ENCODE assay signal across 36 cellular contexts in the genomic region with DNA sequence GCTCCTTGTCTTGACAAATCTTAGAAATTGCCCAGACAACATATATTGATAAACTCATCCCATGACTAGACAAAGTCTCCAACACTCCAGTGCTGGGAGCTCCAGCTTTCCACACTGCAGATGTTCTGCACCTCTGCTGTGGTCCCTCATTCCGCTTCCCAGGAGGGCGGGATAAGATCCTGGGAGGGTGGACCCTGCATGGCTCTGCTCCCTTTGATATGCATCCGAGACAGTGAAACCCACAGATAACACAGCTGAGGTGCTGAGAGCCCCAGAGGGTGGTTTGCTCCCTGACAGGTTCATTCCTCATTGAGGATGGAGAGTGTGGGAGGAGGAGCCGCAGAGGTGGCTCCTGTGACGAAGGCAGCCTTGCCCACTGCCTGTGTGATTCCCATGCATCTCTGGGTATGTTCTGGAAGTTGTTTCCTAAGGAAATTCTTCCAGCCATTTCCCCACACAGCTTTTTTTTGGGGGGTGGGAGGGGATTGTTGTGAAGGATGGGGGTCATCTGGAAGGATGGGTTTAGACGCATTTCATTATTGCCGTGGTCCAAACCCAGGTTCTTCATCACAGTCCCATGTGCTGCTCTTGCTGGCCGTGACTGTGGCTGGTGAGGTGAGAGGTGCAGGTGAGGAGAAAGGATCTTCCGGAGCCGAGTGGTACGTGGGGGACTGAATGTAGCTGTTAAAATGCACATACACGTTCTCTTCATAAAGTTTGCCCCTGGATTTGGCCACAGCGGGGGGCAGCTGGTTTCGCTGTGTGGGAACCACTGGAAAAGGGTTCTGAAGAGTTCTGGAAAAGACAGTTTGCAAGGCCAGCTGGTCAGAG. TPM values are rescaled to one million over a fixed set of nuclear protein-coding genes. Genes with fewer than 3 reads are reported as not detected.
"Had no signal": no experiment of that assay in that cellular context is flagged by ENCODE, and none has a peak within 500 bp of the region (broad histone marks: within the 10 kb centered on the region; RNA-seq: fewer than 3 reads in every experiment).

No MANE protein-coding gene starts in this region.

- H3K9me3 ChIP-seq: ascending aorta had no signal

- H3K27ac ChIP-seq: ascending aorta, cardiac muscle cell, VCaP had no signal

- H3K4me3 Mint-ChIP-seq: activated B cell treated with CpG ODN at 0.5 μM for 24 hours; activated CD4-positive, alpha-beta memory T cell treated with anti-CD3 and anti-CD28 coated beads for 36 hours; activated CD4-positive, alpha-beta T cell treated with anti-CD3 and anti-CD28 coated beads, Interleukin-2, amount 10 ng/mL, durations not matched to agents 24 days and 14 days; activated CD8-positive, alpha-beta T cell treated with anti-CD3 and anti-CD28 coated beads for 36 hours; activated naive CD4-positive, alpha-beta T cell treated with anti-CD3 and anti-CD28 coated beads, Interleukin-2, amount 10 ng/mL, durations not matched to agents 7 days and 5 days; activated naive CD4-positive, alpha-beta T cell treated with anti-CD3 and anti-CD28 coated beads, Interleukin-2, amount 50 U/mL, for 24 hours; activated naive CD8-positive, alpha-beta T cell; activated naive CD8-positive, alpha-beta T cell treated with anti-CD3 and anti-CD28 coated beads, Interleukin-2, amount 10 ng/mL, durations not matched to agents 7 days and 5 days; activated naive CD8-positive, alpha-beta T cell treated with anti-CD3 and anti-CD28 coated beads, Interleukin-2, amount 50 U/mL, for 24 hours; activated T-cell treated with anti-CD3 and anti-CD28 coated beads, Interleukin-2, amount 50 U/mL, for 4 hours; activated T-cell treated with anti-CD3 and anti-CD28 coated beads, Interleukin-2, amount 50 U/mL, for 72 hours; activated T-helper 1 cell treated with anti-CD3 and anti-CD28 coated beads, Interleukin-12 subunit alpha, Interleukin-12 subunit beta, Interleukin-2, Interleukin-4 antibody, amounts not matched to agents 30 ng/mL and 10 ng/mL and 1 ng/mL, durations not matched to agents 14 hours and 24 hours and 36 hours; activated T-helper 17 cell treated with anti-CD3 and anti-CD28 coated beads, Interleukin-2, amount 50 U/mL, for 72 hours; brain; central memory CD8-positive, alpha-beta T cell; T-helper 1 cell treated with Interleukin-12 subunit alpha and Interleukin-12 subunit beta and Interleukin-4 antibody, amounts not matched to agents 30 μg/mL and 1 μg/mL, for 36 hours; T-helper 2 cell treated with Interferon-gamma antibody and Interleukin-4, amounts not matched to agents 5 μg/mL and 100 μg/mL, for 36 hours had no signal

- H3K36me3 Mint-ChIP-seq: activated CD4-positive, alpha-beta memory T cell treated with anti-CD3 and anti-CD28 coated beads for 36 hours; activated naive CD4-positive, alpha-beta T cell treated with anti-CD3 and anti-CD28 coated beads, Interleukin-2, amount 10 ng/mL, durations not matched to agents 7 days and 5 days; activated naive CD4-positive, alpha-beta T cell treated with anti-CD3 and anti-CD28 coated beads, Interleukin-2, amount 50 U/mL, for 24 hours; activated naive CD8-positive, alpha-beta T cell treated with anti-CD3 and anti-CD28 coated beads, Interleukin-2, amount 10 ng/mL, durations not matched to agents 7 days and 5 days had no signal

- H3K9me3 Mint-ChIP-seq: activated B cell treated with CpG ODN at 0.5 μM for 24 hours; activated CD4-positive, alpha-beta memory T cell treated with anti-CD3 and anti-CD28 coated beads for 36 hours; activated CD4-positive, alpha-beta T cell treated with anti-CD3 and anti-CD28 coated beads, Interleukin-2, amount 10 ng/mL, durations not matched to agents 24 days and 14 days; activated CD8-positive, alpha-beta T cell treated with anti-CD3 and anti-CD28 coated beads for 36 hours; activated naive CD4-positive, alpha-beta T cell treated with anti-CD3 and anti-CD28 coated beads, Interleukin-2, amount 10 ng/mL, durations not matched to agents 7 days and 5 days; activated naive CD4-positive, alpha-beta T cell treated with anti-CD3 and anti-CD28 coated beads, Interleukin-2, amount 50 U/mL, for 24 hours; activated naive CD8-positive, alpha-beta T cell treated with anti-CD3 and anti-CD28 coated beads, Interleukin-2, amount 10 ng/mL, durations not matched to agents 7 days and 5 days; activated naive CD8-positive, alpha-beta T cell treated with anti-CD3 and anti-CD28 coated beads, Interleukin-2, amount 50 U/mL, for 24 hours; activated T-cell treated with anti-CD3 and anti-CD28 coated beads, Interleukin-2, amount 50 U/mL, for 4 hours; activated T-cell treated with anti-CD3 and anti-CD28 coated beads, Interleukin-2, amount 50 U/mL, for 72 hours; activated T-helper 1 cell treated with anti-CD3 and anti-CD28 coated beads, Interleukin-12 subunit alpha, Interleukin-12 subunit beta, Interleukin-2, Interleukin-4 antibody, amounts not matched to agents 30 ng/mL and 10 ng/mL and 1 ng/mL, durations not matched to agents 14 hours and 24 hours and 36 hours; activated T-helper 17 cell treated with anti-CD3 and anti-CD28 coated beads, Interleukin-2, amount 50 U/mL, for 72 hours; central memory CD8-positive, alpha-beta T cell; T-helper 1 cell treated with Interleukin-12 subunit alpha and Interleukin-12 subunit beta and Interleukin-4 antibody, amounts not matched to agents 30 μg/mL and 1 μg/mL, for 36 hours; T-helper 2 cell treated with Interferon-gamma antibody and Interleukin-4, amounts not matched to agents 5 μg/mL and 100 μg/mL, for 36 hours had no signal

- H3K27me3 ChIP-seq: ascending aorta, cardiac muscle cell had no signal

- H3K4me3 ChIP-seq: ascending aorta, cardiac muscle cell had no signal

- H3K4me1 ChIP-seq: ascending aorta had no signal

- H3K4me1 Mint-ChIP-seq: activated T-helper 17 cell treated with anti-CD3 and anti-CD28 coated beads, Interleukin-2, amount 50 U/mL, for 72 hours had no signal

- DNase-seq: activated B cell treated with CpG ODN at 0.5 μM for 24 hours; activated CD4-positive, alpha-beta memory T cell treated with anti-CD3 and anti-CD28 coated beads for 36 hours; activated CD4-positive, alpha-beta T cell treated with anti-CD3 and anti-CD28 coated beads for 4 hours; activated CD4-positive, alpha-beta T cell treated with anti-CD3 and anti-CD28 coated beads, Interleukin-2, amount 10 ng/mL, durations not matched to agents 24 days and 14 days; activated CD4-positive, alpha-beta T cell treated with anti-CD3 and anti-CD28 coated beads, Interleukin-2, amount 50 U/mL, for 1 hour; activated CD4-positive, alpha-beta T cell treated with anti-CD3 and anti-CD28 coated beads, Interleukin-2, amount 50 U/mL, for 4 hours; activated CD4-positive, CD25-positive, alpha-beta regulatory T cell treated with anti-CD3 and anti-CD28 coated beads, Interleukin-2, amount 50 U/mL, for 72 hours; activated CD8-positive, alpha-beta memory T cell treated with anti-CD3 and anti-CD28 coated beads, Interleukin-2, amount 50 U/mL, for 4 hours; activated CD8-positive, alpha-beta T cell treated with anti-CD3 and anti-CD28 coated beads for 36 hours; activated effector memory CD4-positive, alpha-beta T cell treated with Interleukin-2 at 50 U/mL for 16 hours; activated gamma-delta T cell; activated naive CD4-positive, alpha-beta T cell treated with anti-CD3 and anti-CD28 coated beads, Interleukin-2, amount 10 ng/mL, durations not matched to agents 7 days and 5 days; activated naive CD4-positive, alpha-beta T cell treated with Interleukin-2 at 50 U/mL for 16 hours; activated naive CD8-positive, alpha-beta T cell treated with anti-CD3 and anti-CD28 coated beads, Interleukin-2, amount 10 ng/mL, durations not matched to agents 7 days and 5 days; activated naive CD8-positive, alpha-beta T cell treated with anti-CD3 and anti-CD28 coated beads, Interleukin-2, amount 50 U/mL, for 24 hours; activated T-cell treated with anti-CD3 and anti-CD28 coated beads for 4 hours; activated T-cell treated with anti-CD3 and anti-CD28 coated beads, Interleukin-2, amount 50 U/mL, for 1 hour; activated T-cell treated with anti-CD3 and anti-CD28 coated beads, Interleukin-2, amount 50 U/mL, for 4 hours; activated T-cell treated with anti-CD3 and anti-CD28 coated beads, Interleukin-2, amount 50 U/mL, for 72 hours; amygdala; anterior cingulate cortex; T-helper 1 cell; T-helper 2 cell; T-helper 9 cell had no signal

- H3K27ac Mint-ChIP-seq: activated B cell treated with CpG ODN at 0.5 μM for 24 hours; activated CD4-positive, alpha-beta memory T cell treated with anti-CD3 and anti-CD28 coated beads for 36 hours; activated CD4-positive, alpha-beta T cell treated with anti-CD3 and anti-CD28 coated beads, Interleukin-2, amount 10 ng/mL, durations not matched to agents 24 days and 14 days; activated CD8-positive, alpha-beta T cell treated with anti-CD3 and anti-CD28 coated beads for 36 hours; activated naive CD4-positive, alpha-beta T cell treated with anti-CD3 and anti-CD28 coated beads, Interleukin-2, amount 10 ng/mL, durations not matched to agents 7 days and 5 days; activated naive CD4-positive, alpha-beta T cell treated with anti-CD3 and anti-CD28 coated beads, Interleukin-2, amount 50 U/mL, for 24 hours; activated naive CD8-positive, alpha-beta T cell; activated naive CD8-positive, alpha-beta T cell treated with anti-CD3 and anti-CD28 coated beads, Interleukin-2, amount 10 ng/mL, durations not matched to agents 7 days and 5 days; activated naive CD8-positive, alpha-beta T cell treated with anti-CD3 and anti-CD28 coated beads, Interleukin-2, amount 50 U/mL, for 24 hours; activated T-cell treated with anti-CD3 and anti-CD28 coated beads, Interleukin-2, amount 50 U/mL, for 72 hours; activated T-helper 1 cell treated with anti-CD3 and anti-CD28 coated beads, Interleukin-12 subunit alpha, Interleukin-12 subunit beta, Interleukin-2, Interleukin-4 antibody, amounts not matched to agents 30 ng/mL and 10 ng/mL and 1 ng/mL, durations not matched to agents 14 hours and 24 hours and 36 hours; activated T-helper 17 cell treated with anti-CD3 and anti-CD28 coated beads, Interleukin-2, amount 50 U/mL, for 72 hours; T-helper 1 cell treated with Interleukin-12 subunit alpha and Interleukin-12 subunit beta and Interleukin-4 antibody, amounts not matched to agents 30 μg/mL and 1 μg/mL, for 36 hours; T-helper 2 cell treated with Interferon-gamma antibody and Interleukin-4, amounts not matched to agents 5 μg/mL and 100 μg/mL, for 36 hours had no signal

- H3K36me3 ChIP-seq: ascending aorta, cardiac muscle cell had no signal

RNA-seq across cellular contexts. Expression of a gene that starts 46.4 kb away (rescaled TPM):
- total RNA-seq: activated CD4-positive, alpha-beta T cell treated with anti-CD3 and anti-CD28 coated beads, Interleukin-2, amount 10 ng/mL, durations not matched to agents 24 days and 14 days; activated CD8-positive, alpha-beta memory T cell treated with anti-CD3 and anti-CD28 coated beads for 36 hours; activated CD8-positive, alpha-beta T cell treated with anti-CD3 and anti-CD28 coated beads for 36 hours; activated T-cell treated with anti-CD3 and anti-CD28 coated beads, Interleukin-2, amount 50 U/mL, for 4 hours; ascending aorta had no signal
